ENCODE assay signal across 1 cellular context in genomic region chr6:150068786-150069648, GRCh38.
TF ChIP-seq lines count a peak whose summit lies in the region.

TSS of gene ULBP3 (minus strand) at chr6:150069121. CDS start at chr6:150069066, 55 bp downstream.

TF ChIP-seq in HEK293, 187 proteins besides CTCF, POLR2A, EP300 and RAD21 (continued from another document and continues in another):
- TF ChIP-seq ZNF248 (tag by site-specific recombination; IDR thresholded peaks at IDR 0.05) (no peak), ZNF335 (tag by site-specific recombination; conservative IDR thresholded peaks at IDR 0.05) (peak; percentile 79), ZNF473 (tag by site-specific recombination; IDR thresholded peaks at IDR 0.05) (no peak), ZBTB26 (tag by site-specific recombination; optimal IDR thresholded peaks at IDR 0.05) (peak; percentile 80), ZNF548 (tag by site-specific recombination; IDR thresholded peaks at IDR 0.05) (no peak), ZNF692 (tag by site-specific recombination; IDR thresholded peaks at IDR 0.05) (peak; percentile 74; the same call in 1 of the 2 replicates), FEZF1 (tag by site-specific recombination; IDR thresholded peaks at IDR 0.05) (peak; percentile 31; the same call in 1 of the 2 replicates), KLF8 (tag by site-specific recombination; IDR thresholded peaks at IDR 0.05) (peak; percentile 95), ZNF843 (tag by site-specific recombination; IDR thresholded peaks at IDR 0.05) (peak; percentile 36; the same call in 1 of the 2 replicates), SP2 (tag by site-specific recombination; IDR thresholded peaks at IDR 0.05) (peak; percentile 98), ZBTB11 (tag by site-specific recombination; conservative IDR thresholded peaks at IDR 0.05; ENCODE audit: low read depth) (peak; percentile 56), RBAK (tag by site-specific recombination; IDR thresholded peaks at IDR 0.05) (no peak), ZNF529 (tag by site-specific recombination; IDR thresholded peaks at IDR 0.05; ENCODE audit: insufficient replicate concordance) (no peak), ZNF664 (tag by site-specific recombination; IDR thresholded peaks at IDR 0.05) (no peak), ZNF610 (tag by site-specific recombination; IDR thresholded peaks at IDR 0.05; ENCODE audit: borderline replicate concordance) (peak; percentile 46; the same call in 1 of the 2 replicates), MEIS1 (CRISPR knock-in tag; IDR thresholded peaks at IDR 0.05; ENCODE audit: borderline replicate concordance) (peak; percentile 57; the same call in 1 of the 2 replicates), ZFP3 (tag by site-specific recombination; IDR thresholded peaks at IDR 0.05; ENCODE audit: low read depth) (no peak), ZNF571 (tag by site-specific recombination; IDR thresholded peaks at IDR 0.05) (no peak), ZNF121 (tag by site-specific recombination; IDR thresholded peaks at IDR 0.05) (0 out of 2 replicates have a peak, but pooled peaks have one; percentile 48), ZNF596 (tag by site-specific recombination; IDR thresholded peaks at IDR 0.05) (no peak), OSR2 (tag by site-specific recombination; IDR thresholded peaks at IDR 0.05) (no peak), ZNF707 (tag by site-specific recombination; IDR thresholded peaks at IDR 0.05) (no peak), ZNF404 (tag by site-specific recombination; IDR thresholded peaks at IDR 0.05) (no peak), KLF17 (tag by site-specific recombination; IDR thresholded peaks at IDR 0.05) (peak; percentile 72), ZNF837 (tag by site-specific recombination; IDR thresholded peaks at IDR 0.05) (no peak), ZSCAN18 (tag by site-specific recombination; IDR thresholded peaks at IDR 0.05) (no peak), ZBTB20 (tag by site-specific recombination; IDR thresholded peaks at IDR 0.05) (peak; percentile 89), ZFP37 (tag by site-specific recombination; IDR thresholded peaks at IDR 0.05) (peak; percentile 93), KLF16 (tag by site-specific recombination; IDR thresholded peaks at IDR 0.05) (peak; percentile 59), ZNF37A (tag by site-specific recombination; IDR thresholded peaks at IDR 0.05) (no peak), YY2 (tag by site-specific recombination; IDR thresholded peaks at IDR 0.05) (0 out of 2 replicates have a peak, but pooled peaks have one; percentile 14), ZBTB44 (tag by site-specific recombination; IDR thresholded peaks at IDR 0.05) (no peak), ZNF266 (tag by site-specific recombination; IDR thresholded peaks at IDR 0.05; ENCODE audit: low read depth) (no peak), ZBTB10 (tag by site-specific recombination; IDR thresholded peaks at IDR 0.05) (no peak; the same call in 1 of the 2 replicates), ZNF621 (tag by site-specific recombination; IDR thresholded peaks at IDR 0.05) (no peak), ZNF677 (tag by site-specific recombination; IDR thresholded peaks at IDR 0.05) (no peak), ZNF202 (tag by site-specific recombination; IDR thresholded peaks at IDR 0.05; ENCODE audit: borderline replicate concordance) (no peak), ZNF398 (tag by site-specific recombination; IDR thresholded peaks at IDR 0.05) (no peak), REPIN1 (tag by site-specific recombination; IDR thresholded peaks at IDR 0.05; ENCODE audit: low read depth) (no peak; the same call in 1 of the 2 replicates), ZNF24 (tag by site-specific recombination; IDR thresholded peaks at IDR 0.05) (peak; percentile 40; the same call in 1 of the 2 replicates), GFI1B (tag by site-specific recombination; IDR thresholded peaks at IDR 0.05) (peak; percentile 25; the same call in 1 of the 2 replicates), ZNF280D (tag by site-specific recombination; IDR thresholded peaks at IDR 0.05) (no peak), KLF1 (tag by site-specific recombination; IDR thresholded peaks at IDR 0.05) (peak; percentile 96), GLI4 (tag by site-specific recombination; IDR thresholded peaks at IDR 0.05) (no peak), ZNF132 (tag by site-specific recombination; IDR thresholded peaks at IDR 0.05; ENCODE audit: borderline replicate concordance) (no peak), ZSCAN23 (tag by site-specific recombination; IDR thresholded peaks at IDR 0.05) (0 out of 2 replicates have a peak, but pooled peaks have one; percentile 28), ZNF416 (tag by site-specific recombination; IDR thresholded peaks at IDR 0.05) (no peak), EGR2 (tag by site-specific recombination; IDR thresholded peaks at IDR 0.05; ENCODE audit: low read depth) (peak; percentile 78), ZNF423 (tag by site-specific recombination; IDR thresholded peaks at IDR 0.05) (peak; percentile 19; the same call in 1 of the 2 replicates)
